ENCODE assay signal across 22 cellular contexts in genomic region chr17:56489980-56490379, GRCh38.
DNase-seq lines count a peak whose midpoint lies in the region; ATAC-seq, FAIRE-seq and TF ChIP-seq lines count a peak whose summit lies in the region.
"Had no signal": no experiment of that assay in that cellular context is flagged by ENCODE, and none has a peak within 500 bp of the region (broad histone marks: within the 10 kb centered on the region; RNA-seq: fewer than 3 reads in every experiment).

No MANE protein-coding gene starts in this region.

- 72 to 79% methylated on average over 2 of the region's 2 CpGs for WGBS in heart right ventricle, 2 donors

- no peaks in the 10 kb centered on the region for H3K4me1 Mint-ChIP-seq in effector memory CD8-positive, alpha-beta T cell (ENCODE audit: low read depth in 2 of 2)
- H3K4me1 Mint-ChIP-seq: GM23338 had no signal

- H3K27ac ChIP-seq in left lung: no peak overlapping the region
- no peak overlapping the region for H3K27ac ChIP-seq in heart right ventricle

- intact Hi-C loops in left lung (cut with DNase I) (no loop called here), heart right ventricle (cut with DNase I) (loop anchor here in 3 of 10 donors (10.0 kb wide), 2 partner anchors 225 to 645 kb away; no protein-coding TSS in a partner anchor)

- H3K4me3 Mint-ChIP-seq in effector memory CD8-positive, alpha-beta T cell: no peak overlapping the region
- H3K4me3 Mint-ChIP-seq: CD4-positive, alpha-beta T cell; GM23338 had no signal

- TF ChIP-seq CTCF in left lung (IDR thresholded peaks at IDR 0.05): no peak
- TF ChIP-seq CTCF in heart right ventricle (IDR thresholded peaks at IDR 0.05): no peak

- H3K4me3 ChIP-seq in left lung (no peak overlapping the region), heart right ventricle (no peak overlapping the region)
- H3K4me3 ChIP-seq: GM23338, K562 had no signal

- H3K36me3 ChIP-seq in left lung: no peaks in the 10 kb centered on the region
- no peaks in the 10 kb centered on the region for H3K36me3 ChIP-seq in heart right ventricle
- H3K36me3 ChIP-seq: BE2C had no signal

- H3K27ac Mint-ChIP-seq in effector memory CD8-positive, alpha-beta T cell: no peak overlapping the region
- H3K27ac Mint-ChIP-seq: CD4-positive, alpha-beta T cell; GM23338 had no signal

- no peaks in the 10 kb centered on the region for H3K9me3 Mint-ChIP-seq in effector memory CD8-positive, alpha-beta T cell
- H3K9me3 Mint-ChIP-seq: CD4-positive, alpha-beta T cell; GM23338 had no signal

- FAIRE-seq in HTR-8/SVneo (lab: Jason Lieb, UNC): peak; percentile 67
- FAIRE-seq: A204.1, GM12892, GM18507, H54, K562 had no signal

- H3K27me3 Mint-ChIP-seq in effector memory CD8-positive, alpha-beta T cell: peaks cover 24 to 29% of the 10 kb centered on the region in 2 donors
- H3K27me3 Mint-ChIP-seq: CD4-positive, alpha-beta T cell had no signal

- H3K36me3 Mint-ChIP-seq in effector memory CD8-positive, alpha-beta T cell (ENCODE audit: insufficient read depth): no peaks in the 10 kb centered on the region

- H3K27me3 ChIP-seq in left lung: no peaks in the 10 kb centered on the region
- peaks cover 0 to 8% (median 0%) of the 10 kb centered on the region in 7 donors for H3K27me3 ChIP-seq in heart right ventricle
- H3K27me3 ChIP-seq: BE2C had no signal

- ATAC-seq in left lung: peak; percentile 21
- ATAC-seq in effector memory CD8-positive, alpha-beta T cell (replicated peaks): no peak
- no peak for ATAC-seq in heart right ventricle
- ATAC-seq: GM23338, K562 had no signal

- H3K9me3 ChIP-seq in left lung: no peaks in the 10 kb centered on the region
- no peaks in the 10 kb centered on the region for H3K9me3 ChIP-seq in heart right ventricle
- H3K9me3 ChIP-seq: BE2C had no signal

- no peaks in the 10 kb centered on the region for H3K4me1 ChIP-seq in left lung
- no peaks in the 10 kb centered on the region for H3K4me1 ChIP-seq in heart right ventricle
- H3K4me1 ChIP-seq: BE2C had no signal

- DNase-seq in NCI-H510A treated with DMSO at 0.1 percent for 48 hours (lab: John Stamatoyannopoulos, UW): peak; percentile 84
- DNase-seq in NCI-H510A (lab: John Stamatoyannopoulos, UW): no peak
- peak; percentile 71 for DNase-seq in DMS53 treated with DMSO at 0.1 percent for 48 hours (lab: John Stamatoyannopoulos, UW; ENCODE audit: unreplicated experiment)
- DNase-seq in HTR-8/SVneo (ENCODE audit: insufficient read length, low spot score): no peak
- DNase-seq in left lung: no peak
- DNase-seq in effector memory CD8-positive, alpha-beta T cell: no peak
- no peak for DNase-seq in heart right ventricle
- no peak for DNase-seq in activated T-cell treated with anti-CD3 and anti-CD28 coated beads for 4 hours
- DNase-seq: ACHN; BE2C; C1 segment of cervical spinal cord; CD4-positive, alpha-beta T cell; DMS153; GDM1; HCEC 1CT; IMR-90 had no signal

Comparison
In these comparisons a context has a peak if more than half of its experiments do, and no peak if none do; other contexts are left out.
1. DNase-seq: peak in NCI-H510A treated with DMSO at 0.1 percent for 48 hours (single experiment) and DMS53 treated with DMSO at 0.1 percent for 48 hours (single experiment); none in NCI-H510A (single experiment), HTR-8/SVneo (single experiment), left lung (0 of 2), effector memory CD8-positive, alpha-beta T cell (0 of 3), heart right ventricle (0 of 2) and activated T-cell treated with anti-CD3 and anti-CD28 coated beads for 4 hours (single experiment).